In the genomic region with DNA sequence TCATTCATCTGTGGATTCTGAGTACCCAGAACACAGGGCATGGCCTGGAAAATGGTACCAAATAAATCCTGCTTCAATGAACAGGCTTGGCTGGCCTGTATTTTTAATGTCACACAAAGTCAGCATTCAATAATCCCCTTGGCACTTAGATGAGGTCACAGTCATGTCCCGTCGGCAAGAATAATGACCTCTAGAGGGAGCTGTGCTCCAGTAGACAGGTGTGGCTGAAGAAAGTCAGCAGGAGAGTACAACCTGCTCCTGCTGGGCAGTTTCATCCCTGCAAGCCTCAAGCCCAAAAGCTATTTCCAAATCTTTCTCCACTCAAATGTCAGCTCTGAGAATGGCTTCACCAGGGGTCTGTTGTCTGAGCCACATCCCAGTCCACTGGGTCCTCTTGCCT, we compare ENCODE assay signal across 8 cellular contexts.
DNase-seq lines count a peak whose midpoint lies in the region; TF ChIP-seq lines count a peak whose summit lies in the region.

No MANE protein-coding gene starts in this region.

- TF ChIP-seq CTCF in hepatocyte (IDR thresholded peaks at IDR 0.05; ENCODE audit: poor library complexity) = peak; percentile 43

- no peak overlapping the region for H3K27ac ChIP-seq in hepatocyte

- H3K4me3 ChIP-seq in H7 (ENCODE audit: insufficient read depth, low read depth, low read length) = no peak overlapping the region
- H3K4me3 ChIP-seq in hepatocyte = no peak overlapping the region

- no peak overlapping the region for H3K4me2 ChIP-seq in hepatocyte

- H3K9me3 ChIP-seq in hepatocyte (ENCODE audit: low read depth) = no peaks in the 10 kb centered on the region

- H3K36me3 ChIP-seq in H7 (replicated peaks; ENCODE audit: control insufficient read depth, insufficient read depth, low read length) (no peaks in the 10 kb centered on the region), hepatocyte (replicated peaks; ENCODE audit: insufficient read depth, low read depth) (no peaks in the 10 kb centered on the region)

- H3K79me2 ChIP-seq in hepatocyte = no peaks in the 10 kb centered on the region

- H4K20me1 ChIP-seq in hepatocyte (ENCODE audit: insufficient read depth, poor library complexity, severe bottlenecking) = no peaks in the 10 kb centered on the region

- H2AFZ ChIP-seq in hepatocyte = no peak overlapping the region

- H3K27me3 ChIP-seq in H7 (ENCODE audit: control insufficient read depth, insufficient read depth, low read length) (peaks cover 2% of the 10 kb centered on the region; the same call in 1 of the 2 replicates), hepatocyte (no peaks in the 10 kb centered on the region)

- H3K4me1 ChIP-seq in hepatocyte (ENCODE audit: insufficient read depth) = no peaks in the 10 kb centered on the region

- H3K9me2 ChIP-seq in hepatocyte (replicated peaks; ENCODE audit: insufficient read depth) = no peaks in the 10 kb centered on the region

- peak; percentile 5 for DNase-seq in NOMO-1 treated with DMSO at 0.1 percent for 48 hours (lab: John Stamatoyannopoulos, UW; ENCODE audit: unreplicated experiment)
- no peak for DNase-seq in NOMO-1 treated with dmso at 0.1 percent for 144 hours (lab: John Stamatoyannopoulos, UW; ENCODE audit: unreplicated experiment)
- peak; percentile 29 for DNase-seq in H7
- DNase-seq in NCI-H2196 treated with DMSO at 0.1 percent for 48 hours (lab: John Stamatoyannopoulos, UW; ENCODE audit: unreplicated experiment) = peak; percentile 21
- DNase-seq in hepatocyte (ENCODE audit: low spot score) = peak; percentile 66
- no peak for DNase-seq in activated gamma-delta T cell treated with Interleukin-2 at 50 U/mL for 16 hours
- DNase-seq in hypothalamus (lab: John Stamatoyannopoulos, UW) = no peak
- no peak for DNase-seq in DMS79 treated with DMSO at 0.1 percent for 48 hours (lab: John Stamatoyannopoulos, UW)

- 35% methylated on average over 2 of the region's 2 CpGs for WGBS in hepatocyte (ENCODE audit: low lambda C conversion rate, missing lambda C conversion rate)

Comparison
In these comparisons a context has a peak if more than half of its experiments do, and no peak if none do; other contexts are left out.
1. DNase-seq: peak in NOMO-1 treated with DMSO at 0.1 percent for 48 hours (single experiment), H7 (single experiment), NCI-H2196 treated with DMSO at 0.1 percent for 48 hours (single experiment) and hepatocyte (single experiment); none in NOMO-1 treated with dmso at 0.1 percent for 144 hours (single experiment), activated gamma-delta T cell treated with Interleukin-2 at 50 U/mL for 16 hours (single experiment), hypothalamus (0 of 51) and DMS79 treated with DMSO at 0.1 percent for 48 hours (single experiment).